ENCODE assay signal across 24 cellular contexts in genomic region chr16:8872071-8872470, GRCh38. TPM values are rescaled to one million over a fixed set of nuclear protein-coding genes. Genes with fewer than 3 reads are reported as not detected.
"Had no signal": no experiment of that assay in that cellular context is flagged by ENCODE, and none has a peak within 500 bp of the region (broad histone marks: within the 10 kb centered on the region; RNA-seq: fewer than 3 reads in every experiment).

No MANE protein-coding gene starts in this region.

- H3K36me3 Mint-ChIP-seq: activated naive CD4-positive, alpha-beta T cell treated with anti-CD3 and anti-CD28 coated beads, Interleukin-2, amount 50 U/mL, for 24 hours had no signal

- H3K27me3 ChIP-seq: breast epithelium had no signal

- H3K4me2 ChIP-seq: KMS-11 had no signal

- DNase-seq: activated CD4-positive, alpha-beta T cell treated with anti-CD3 and anti-CD28 coated beads for 36 hours; activated CD8-positive, alpha-beta memory T cell treated with anti-CD3 and anti-CD28 coated beads, Interleukin-2, amount 50 U/mL, for 48 hours; activated CD8-positive, alpha-beta T cell treated with anti-CD3 and anti-CD28 coated beads, Interleukin-2, amount 10 ng/mL, durations not matched to agents 7 days and 5 days; activated T-cell treated with anti-CD3 and anti-CD28 coated beads, Interleukin-2, amount 50 U/mL, for 1 hour; aorta; caudate nucleus; MM.1S; NCI-H1105; NCI-H1436; NCI-H1694 treated with DMSO at 0.1 percent for 48 hours; NCI-H2029 treated with DMSO at 0.1 percent for 48 hours; NCI-H345; NCI-H510A; NCI-H526 treated with DMSO at 0.1 percent for 48 hours; PC-3; T-helper 1 cell had no signal

- H3K4me1 ChIP-seq: breast epithelium had no signal

- H3K4me3 Mint-ChIP-seq: activated CD4-positive, alpha-beta T cell treated with anti-CD3 and anti-CD28 coated beads for 36 hours; activated CD8-positive, alpha-beta T cell treated with anti-CD3 and anti-CD28 coated beads, Interleukin-2, amount 10 ng/mL, durations not matched to agents 7 days and 5 days; activated naive CD4-positive, alpha-beta T cell treated with anti-CD3 and anti-CD28 coated beads, Interleukin-2, amount 50 U/mL, for 24 hours had no signal

- H3K9me3 Mint-ChIP-seq: activated naive CD4-positive, alpha-beta T cell treated with anti-CD3 and anti-CD28 coated beads, Interleukin-2, amount 50 U/mL, for 24 hours had no signal

- H3K9me3 ChIP-seq: breast epithelium had no signal

- H3K27ac Mint-ChIP-seq: activated naive CD4-positive, alpha-beta T cell treated with anti-CD3 and anti-CD28 coated beads, Interleukin-2, amount 50 U/mL, for 24 hours had no signal

- ATAC-seq: activated CD4-positive, alpha-beta T cell treated with anti-CD3 and anti-CD28 coated beads for 36 hours; activated CD8-positive, alpha-beta T cell treated with anti-CD3 and anti-CD28 coated beads, Interleukin-2, amount 10 ng/mL, durations not matched to agents 7 days and 5 days; PC-3; Right ventricle myocardium inferior had no signal

- H3K36me3 ChIP-seq: breast epithelium had no signal

- H3K27me3 Mint-ChIP-seq: activated CD4-positive, alpha-beta T cell treated with anti-CD3 and anti-CD28 coated beads for 36 hours; activated naive CD4-positive, alpha-beta T cell treated with anti-CD3 and anti-CD28 coated beads, Interleukin-2, amount 50 U/mL, for 24 hours had no signal

- H3K4me3 ChIP-seq: breast epithelium, SK-N-MC had no signal

- H3K9ac ChIP-seq: KMS-11 had no signal

- H3K27ac ChIP-seq: breast epithelium, KMS-11, VCaP had no signal

RNA-seq across cellular contexts. Expression of gene LITAFD, which starts 10.1 kb away (rescaled TPM):
- total RNA-seq: activated CD4-positive, alpha-beta T cell treated with anti-CD3 and anti-CD28 coated beads for 36 hours; activated CD8-positive, alpha-beta T cell treated with anti-CD3 and anti-CD28 coated beads, Interleukin-2, amount 10 ng/mL, durations not matched to agents 7 days and 5 days; aorta; breast epithelium; cerebellum; PC-3; Right ventricle myocardium inferior; T-helper 2 cell treated with Interferon-gamma antibody and Interleukin-4, amounts not matched to agents 100 ng/mL and 5 ng/mL, for 36 hours had no signal
- polyA plus RNA-seq: aorta had no signal
